28 cellular contexts compared by ENCODE assay signal in the genomic region with DNA sequence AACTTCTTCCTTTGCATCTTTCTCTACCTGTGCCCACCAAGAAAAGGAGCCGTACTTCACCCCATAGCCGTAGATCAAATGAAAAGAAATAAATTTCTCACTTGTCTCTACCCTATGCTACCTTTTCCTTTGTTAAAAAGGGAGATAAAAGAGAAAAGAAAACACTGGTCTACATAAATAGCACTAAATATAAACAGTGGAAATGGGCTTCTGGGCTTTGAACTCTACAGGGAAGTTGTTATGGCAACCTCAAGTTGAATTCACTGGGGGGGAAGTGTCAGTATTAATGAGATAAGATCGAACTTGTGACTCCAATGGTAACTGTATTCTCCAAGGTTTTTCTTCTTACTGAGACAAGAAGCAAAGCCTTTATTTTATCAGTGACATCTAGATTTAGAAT.
"Had no signal": no experiment of that assay in that cellular context is flagged by ENCODE, and none has a peak within 500 bp of the region (broad histone marks: within the 10 kb centered on the region; RNA-seq: fewer than 3 reads in every experiment).

No MANE protein-coding gene starts in this region.

- H3K4me3 Mint-ChIP-seq: activated CD4-positive, alpha-beta T cell treated with anti-CD3 and anti-CD28 coated beads, Interleukin-2, amount 10 ng/mL, durations not matched to agents 7 days and 5 days; activated CD8-positive, alpha-beta T cell treated with anti-CD3 and anti-CD28 coated beads, Interleukin-2, amount 10 ng/mL, durations not matched to agents 7 days and 5 days; activated naive CD4-positive, alpha-beta T cell treated with anti-CD3 and anti-CD28 coated beads, Interleukin-2, amount 50 U/mL, for 24 hours; activated T-helper 1 cell treated with anti-CD3 and anti-CD28 coated beads, Interleukin-12 subunit alpha, Interleukin-12 subunit beta, Interleukin-2, Interleukin-4 antibody, amounts not matched to agents 30 ng/mL and 10 ng/mL and 1 ng/mL, durations not matched to agents 14 hours and 24 hours and 36 hours; brain; dendritic cell treated with granulocyte-macrophage colony-stimulating factor and Interleukin-4, amounts not matched to agents 40 ng/mL and 50 ng/mL, for 4 days; immature natural killer cell; naive thymus-derived CD4-positive, alpha-beta T cell; neural progenitor cell; stimulated activated naive B cell treated with anti-CD40 and anti-IgM and Interleukin-4, amounts not matched to agents 10 μg/mL and 1 μg/mL and 100 μg/mL, for 72 hours had no signal

- H3K27ac ChIP-seq: foreskin keratinocyte, hepatocyte, lower lobe of right lung, neural progenitor cell, sigmoid colon, testis, vagina, WERI-Rb-1 had no signal

- DNase-seq: activated CD4-positive, alpha-beta T cell treated with anti-CD3 and anti-CD28 coated beads, Interleukin-2, amount 10 ng/mL, durations not matched to agents 7 days and 5 days; activated CD4-positive, CD25-positive, alpha-beta regulatory T cell treated with anti-CD3 and anti-CD28 coated beads, Interleukin-2, amount 50 U/mL, for 72 hours; activated CD8-positive, alpha-beta T cell treated with anti-CD3 and anti-CD28 coated beads, Interleukin-2, amount 10 ng/mL, durations not matched to agents 7 days and 5 days; activated gamma-delta T cell treated with Interleukin-2 at 50 U/mL for 16 hours; aorta; effector CD4-positive, alpha-beta T cell; erythroblast; foreskin keratinocyte; immature natural killer cell; lower lobe of right lung; naive thymus-derived CD4-positive, alpha-beta T cell; posterior cingulate gyrus; sigmoid colon; stimulated activated CD4-positive, alpha-beta T cell treated with anti-CD3 and anti-CD28 coated beads, Interleukin-15, amount 100 ng/mL, for 24 hours; stimulated activated naive B cell treated with anti-CD40 and anti-IgM and Interleukin-4, amounts not matched to agents 10 μg/mL and 1 μg/mL and 100 μg/mL, for 72 hours; testis; trophoblast cell; WERI-Rb-1 had no signal

- H3K4me2 ChIP-seq: hepatocyte, neural progenitor cell, smooth muscle cell had no signal

- H3K27ac Mint-ChIP-seq: activated CD4-positive, alpha-beta T cell treated with anti-CD3 and anti-CD28 coated beads, Interleukin-2, amount 10 ng/mL, durations not matched to agents 7 days and 5 days; activated CD8-positive, alpha-beta T cell treated with anti-CD3 and anti-CD28 coated beads, Interleukin-2, amount 10 ng/mL, durations not matched to agents 7 days and 5 days; activated naive CD4-positive, alpha-beta T cell treated with anti-CD3 and anti-CD28 coated beads, Interleukin-2, amount 50 U/mL, for 24 hours; activated T-helper 1 cell treated with anti-CD3 and anti-CD28 coated beads, Interleukin-12 subunit alpha, Interleukin-12 subunit beta, Interleukin-2, Interleukin-4 antibody, amounts not matched to agents 30 ng/mL and 10 ng/mL and 1 ng/mL, durations not matched to agents 14 hours and 24 hours and 36 hours; dendritic cell treated with granulocyte-macrophage colony-stimulating factor and Interleukin-4, amounts not matched to agents 40 ng/mL and 50 ng/mL, for 4 days; immature natural killer cell; naive thymus-derived CD4-positive, alpha-beta T cell; neural progenitor cell; stimulated activated naive B cell treated with anti-CD40 and anti-IgM and Interleukin-4, amounts not matched to agents 10 μg/mL and 1 μg/mL and 100 μg/mL, for 72 hours had no signal

- H3K9me3 Mint-ChIP-seq: activated CD4-positive, alpha-beta T cell treated with anti-CD3 and anti-CD28 coated beads, Interleukin-2, amount 10 ng/mL, durations not matched to agents 7 days and 5 days; activated T-helper 1 cell treated with anti-CD3 and anti-CD28 coated beads, Interleukin-12 subunit alpha, Interleukin-12 subunit beta, Interleukin-2, Interleukin-4 antibody, amounts not matched to agents 30 ng/mL and 10 ng/mL and 1 ng/mL, durations not matched to agents 14 hours and 24 hours and 36 hours; immature natural killer cell had no signal

- H3K9me3 ChIP-seq: lower lobe of right lung, sigmoid colon, testis, vagina had no signal

- H3K9ac ChIP-seq: neural progenitor cell had no signal

- H3K27me3 ChIP-seq: hepatocyte, neural progenitor cell, sigmoid colon, testis, vagina had no signal

- H3K36me3 ChIP-seq: lower lobe of right lung, neural progenitor cell, sigmoid colon, vagina, WERI-Rb-1 had no signal

- H3K4me3 ChIP-seq: hepatocyte, lower lobe of right lung, neural progenitor cell, sigmoid colon, smooth muscle cell, testis, vagina had no signal

- ATAC-seq: activated CD8-positive, alpha-beta T cell treated with anti-CD3 and anti-CD28 coated beads, Interleukin-2, amount 10 ng/mL, durations not matched to agents 7 days and 5 days; foreskin keratinocyte; left lobe of liver; lower lobe of right lung; naive thymus-derived CD4-positive, alpha-beta T cell; stimulated activated naive B cell treated with anti-CD40 and anti-IgM and Interleukin-4, amounts not matched to agents 10 μg/mL and 1 μg/mL and 100 μg/mL, for 72 hours had no signal

- H3K27me3 Mint-ChIP-seq: activated CD4-positive, alpha-beta T cell treated with anti-CD3 and anti-CD28 coated beads, Interleukin-2, amount 10 ng/mL, durations not matched to agents 7 days and 5 days; activated naive CD4-positive, alpha-beta T cell treated with anti-CD3 and anti-CD28 coated beads, Interleukin-2, amount 50 U/mL, for 24 hours; dendritic cell treated with granulocyte-macrophage colony-stimulating factor and Interleukin-4, amounts not matched to agents 40 ng/mL and 50 ng/mL, for 4 days; stimulated activated naive B cell treated with anti-CD40 and anti-IgM and Interleukin-4, amounts not matched to agents 10 μg/mL and 1 μg/mL and 100 μg/mL, for 72 hours had no signal

- H3K4me1 ChIP-seq: foreskin keratinocyte, lower lobe of right lung, neural progenitor cell, testis, vagina had no signal

- H3K4me1 Mint-ChIP-seq: activated CD4-positive, alpha-beta T cell treated with anti-CD3 and anti-CD28 coated beads, Interleukin-2, amount 10 ng/mL, durations not matched to agents 7 days and 5 days; activated naive CD4-positive, alpha-beta T cell treated with anti-CD3 and anti-CD28 coated beads, Interleukin-2, amount 50 U/mL, for 24 hours; immature natural killer cell; naive thymus-derived CD4-positive, alpha-beta T cell had no signal

- FAIRE-seq: TTC549 had no signal

- H3K36me3 Mint-ChIP-seq: activated naive CD4-positive, alpha-beta T cell treated with anti-CD3 and anti-CD28 coated beads, Interleukin-2, amount 50 U/mL, for 24 hours; naive thymus-derived CD4-positive, alpha-beta T cell had no signal
